Comparison of ENCODE assay signal across 1 cellular context in genomic region chr10:89699581-89700064, GRCh38.
A peak's percentile ranks its signal among the peaks of the same experiment; 100 is the strongest.
TF ChIP-seq lines count a peak whose summit lies in the region.

No MANE protein-coding gene starts in this region.

TF ChIP-seq in HepG2, 621 proteins besides CTCF, POLR2A, EP300 and RAD21 (continued from another document and continues in another):
- TF ChIP-seq BRCA1 (CRISPR knock-in tag; IDR thresholded peaks at IDR 0.05) (no peak), ZNF784 (CRISPR knock-in tag; IDR thresholded peaks at IDR 0.05; ENCODE audit: borderline replicate concordance) (no peak), U2AF2 (IDR thresholded peaks at IDR 0.05; ENCODE audit: low read depth, low read length) (no peak), ZNF543 (CRISPR knock-in tag; IDR thresholded peaks at IDR 0.05) (no peak), ZNF367 (CRISPR knock-in tag; IDR thresholded peaks at IDR 0.05; ENCODE audit: borderline replicate concordance) (no peak), ZBTB42 (CRISPR knock-in tag; IDR thresholded peaks at IDR 0.05) (no peak), ZNF7 (CRISPR knock-in tag; IDR thresholded peaks at IDR 0.05) (no peak), ZNF749 (CRISPR knock-in tag; IDR thresholded peaks at IDR 0.05; ENCODE audit: borderline replicate concordance) (peak; percentile 32; the same call in 1 of the 2 replicates), SAP130 (CRISPR knock-in tag; IDR thresholded peaks at IDR 0.05; ENCODE audit: low read depth) (peak; percentile 87), YEATS2 (CRISPR knock-in tag; IDR thresholded peaks at IDR 0.05; ENCODE audit: borderline replicate concordance) (peak; percentile 42; the same call in 1 of the 2 replicates), DBP (CRISPR knock-in tag; IDR thresholded peaks at IDR 0.05; ENCODE audit: not compliant biosample characterization) (no peak), NR2F2 (IDR thresholded peaks at IDR 0.05; ENCODE audit: borderline replicate concordance, low read depth) (peak; percentile 42; the same call in 1 of the 2 replicates), PBX2 (CRISPR knock-in tag; IDR thresholded peaks at IDR 0.05) (no peak), FOXM1 (CRISPR knock-in tag; IDR thresholded peaks at IDR 0.05) (no peak), TFE3 (CRISPR knock-in tag; IDR thresholded peaks at IDR 0.05) (peak; percentile 25; the same call in 1 of the 2 replicates), ZNF737 (CRISPR knock-in tag; IDR thresholded peaks at IDR 0.05; ENCODE audit: borderline replicate concordance) (no peak), FIP1L1 (IDR thresholded peaks at IDR 0.05; ENCODE audit: borderline replicate concordance, insufficient read depth, low read depth, low read length) (no peak), ZNF598 (CRISPR knock-in tag; IDR thresholded peaks at IDR 0.05; ENCODE audit: borderline replicate concordance) (no peak), ZBTB4 (CRISPR knock-in tag; IDR thresholded peaks at IDR 0.05; ENCODE audit: borderline replicate concordance) (no peak), ZNF33A (CRISPR knock-in tag; IDR thresholded peaks at IDR 0.05; ENCODE audit: borderline replicate concordance) (no peak), KAT8 (CRISPR knock-in tag; IDR thresholded peaks at IDR 0.05) (peak; percentile 80), ZNF746 (CRISPR knock-in tag; IDR thresholded peaks at IDR 0.05) (no peak), MAZ (IDR thresholded peaks at IDR 0.05; ENCODE audit: borderline replicate concordance, low read depth, low read length) (no peak), MAZ (CRISPR knock-in tag; IDR thresholded peaks at IDR 0.05; ENCODE audit: low read depth) (0 out of 2 replicates have a peak, but pooled peaks have one; percentile 51), HES4 (CRISPR knock-in tag; IDR thresholded peaks at IDR 0.05; ENCODE audit: borderline replicate concordance) (no peak), ZNF724P (CRISPR knock-in tag; IDR thresholded peaks at IDR 0.05; ENCODE audit: borderline replicate concordance) (no peak), SRSF4 (IDR thresholded peaks at IDR 0.05; ENCODE audit: low read depth, low read length, poor library complexity, severe bottlenecking) (no peak), POLR2AphosphoS5 (IDR thresholded peaks at IDR 0.05; ENCODE audit: low read depth, low read length) (0 out of 2 replicates have a peak, but pooled peaks have one; percentile 24), ZNF607 (CRISPR knock-in tag; IDR thresholded peaks at IDR 0.05; ENCODE audit: borderline replicate concordance) (no peak), NAIF1 (CRISPR knock-in tag; IDR thresholded peaks at IDR 0.05; ENCODE audit: borderline replicate concordance) (no peak; the same call in 1 of the 2 replicates), AGO1 (IDR thresholded peaks at IDR 0.05; ENCODE audit: low read depth, low read length, poor library complexity, severe bottlenecking) (no peak), HMGXB4 (CRISPR knock-in tag; IDR thresholded peaks at IDR 0.05; ENCODE audit: borderline replicate concordance in 1 of 2, low read depth in 1 of 2) (peak in 1 of 2 experiments; percentile 69; a peak in 2 of 4 replicates), ZNF235 (CRISPR knock-in tag; IDR thresholded peaks at IDR 0.05; ENCODE audit: borderline replicate concordance) (no peak), GPN1 (CRISPR knock-in tag; IDR thresholded peaks at IDR 0.05; ENCODE audit: borderline replicate concordance) (no peak), ZMAT3 (CRISPR knock-in tag; conservative IDR thresholded peaks at IDR 0.05) (no peak), RNF219 (CRISPR knock-in tag; IDR thresholded peaks at IDR 0.05) (no peak), ZNF10 (CRISPR knock-in tag; IDR thresholded peaks at IDR 0.05; ENCODE audit: borderline replicate concordance, low read depth) (no peak), ZMYM4 (CRISPR knock-in tag; IDR thresholded peaks at IDR 0.05) (peak; percentile 96), ZSCAN30 (CRISPR knock-in tag; IDR thresholded peaks at IDR 0.05) (no peak), PLRG1 (conservative IDR thresholded peaks at IDR 0.05) (no peak), THYN1 (CRISPR knock-in tag; IDR thresholded peaks at IDR 0.05; ENCODE audit: borderline replicate concordance, low read depth) (no peak), HNF4G (IDR thresholded peaks at IDR 0.05; ENCODE audit: borderline replicate concordance, low read depth, low read length) (no peak), HNF4G (CRISPR knock-in tag; IDR thresholded peaks at IDR 0.05; ENCODE audit: borderline replicate concordance, low read depth) (0 out of 2 replicates have a peak, but pooled peaks have one; percentile 38), ZNF20 (CRISPR knock-in tag; IDR thresholded peaks at IDR 0.05) (no peak), NRL (CRISPR knock-in tag; IDR thresholded peaks at IDR 0.05; ENCODE audit: borderline replicate concordance) (no peak), GABPA (IDR thresholded peaks at IDR 0.05; ENCODE audit: low read depth, low read length) (no peak), GABPA (CRISPR knock-in tag; IDR thresholded peaks at IDR 0.05; ENCODE audit: low read depth) (peak; percentile 33; the same call in 1 of the 2 replicates), SIX1 (CRISPR knock-in tag; IDR thresholded peaks at IDR 0.05; ENCODE audit: borderline replicate concordance) (peak; percentile 27; the same call in 1 of the 2 replicates), ZNF776 (CRISPR knock-in tag; IDR thresholded peaks at IDR 0.05) (no peak), MAFF (IDR thresholded peaks at IDR 0.05; ENCODE audit: low read depth, low read length) (no peak), PHF5A (CRISPR knock-in tag; IDR thresholded peaks at IDR 0.05; ENCODE audit: low read depth, unreplicated experiment) (peak; percentile 62), ZNF576 (CRISPR knock-in tag; IDR thresholded peaks at IDR 0.05) (no peak), ATF1 (CRISPR knock-in tag; IDR thresholded peaks at IDR 0.05) (peak; percentile 49), CHD4 (IDR thresholded peaks at IDR 0.05; ENCODE audit: borderline replicate concordance, low read length) (peak; percentile 37; the same call in 1 of the 2 replicates), THAP11 (CRISPR knock-in tag; IDR thresholded peaks at IDR 0.05) (peak; percentile 69), CENPT (CRISPR knock-in tag; IDR thresholded peaks at IDR 0.05; ENCODE audit: low read depth) (no peak), ZNF17 (CRISPR knock-in tag; IDR thresholded peaks at IDR 0.05) (no peak), ZNF256 (CRISPR knock-in tag; conservative IDR thresholded peaks at IDR 0.05) (no peak), ZNF597 (CRISPR knock-in tag; IDR thresholded peaks at IDR 0.05) (no peak)
